1 cellular context compared by ENCODE assay signal in the genomic region with DNA sequence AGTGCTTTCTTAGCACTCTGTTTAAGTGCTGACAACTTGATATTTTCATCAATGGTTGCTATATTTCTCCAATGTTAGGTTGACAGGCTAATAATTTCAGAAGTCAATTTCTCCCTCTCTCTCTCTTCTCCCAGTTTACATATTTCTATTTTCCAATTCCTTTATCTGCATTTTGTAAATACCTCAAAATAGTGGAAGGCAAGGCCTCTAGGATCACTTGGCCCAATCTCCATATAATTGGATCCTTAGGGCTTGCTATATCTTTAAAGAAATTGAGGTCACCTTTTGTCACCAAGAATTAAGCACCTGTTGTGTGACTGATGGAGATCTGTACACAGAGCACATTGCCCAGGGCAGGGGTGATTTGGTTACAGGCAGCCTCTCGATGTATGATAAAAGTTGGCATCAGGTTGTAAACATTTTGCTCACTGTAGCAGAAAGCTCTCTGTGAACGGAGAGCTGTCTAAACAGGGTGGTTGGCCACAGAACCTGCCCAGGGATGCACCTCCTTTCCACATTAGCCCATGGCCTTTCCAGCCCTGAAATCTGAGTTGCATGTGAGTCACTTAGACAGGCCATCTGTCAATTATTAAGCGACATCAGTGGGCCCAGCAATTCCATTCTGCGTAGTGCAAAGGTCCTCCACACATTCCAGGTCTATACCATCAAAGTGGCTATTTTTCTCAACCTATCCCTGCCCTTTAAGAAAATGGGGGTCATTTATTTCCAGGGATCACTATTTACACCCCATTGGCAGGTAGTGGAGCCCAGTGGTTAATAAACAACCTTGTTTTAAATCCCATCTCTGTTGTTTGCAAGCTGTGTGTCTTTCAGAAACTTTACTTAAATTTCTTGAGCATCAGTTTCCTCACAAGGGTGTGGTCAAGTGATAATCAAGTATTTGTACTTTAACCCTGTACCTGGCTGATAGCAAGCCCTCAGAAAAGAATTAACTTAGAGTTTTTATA.
TF ChIP-seq lines count a peak whose summit lies in the region.

No MANE protein-coding gene starts in this region.

TF ChIP-seq in HepG2, 621 proteins besides CTCF, POLR2A, EP300 and RAD21 (continued from another document and continues in another):
- TF ChIP-seq ZNF644 (CRISPR knock-in tag; IDR thresholded peaks at IDR 0.05; ENCODE audit: low read depth) (peak; percentile 83), NPAS2 (CRISPR knock-in tag; IDR thresholded peaks at IDR 0.05; ENCODE audit: borderline replicate concordance) (no peak), EEA1 (CRISPR knock-in tag; IDR thresholded peaks at IDR 0.05; ENCODE audit: borderline replicate concordance) (no peak), ZNF501 (CRISPR knock-in tag; IDR thresholded peaks at IDR 0.05) (peak; percentile 66), CBX5 (CRISPR knock-in tag; IDR thresholded peaks at IDR 0.05; ENCODE audit: borderline replicate concordance) (peak; percentile 78; the same call in 1 of the 2 replicates), ZKSCAN1 (IDR thresholded peaks at IDR 0.05; ENCODE audit: low read length) (peak; percentile 46; the same call in 1 of the 2 replicates), ARID4A (CRISPR knock-in tag; IDR thresholded peaks at IDR 0.05; ENCODE audit: borderline replicate concordance) (peak; percentile 58; the same call in 1 of the 2 replicates), TFAP4 (IDR thresholded peaks at IDR 0.05; ENCODE audit: borderline replicate concordance, low read depth) (peak; percentile 72; the same call in 1 of the 2 replicates), GZF1 (CRISPR knock-in tag; IDR thresholded peaks at IDR 0.05) (no peak), HOXA5 (CRISPR knock-in tag; IDR thresholded peaks at IDR 0.05) (peak; percentile 84; the same call in 1 of the 2 replicates), ZNF883 (CRISPR knock-in tag; IDR thresholded peaks at IDR 0.05; ENCODE audit: not compliant biosample characterization) (no peak), ZNF709 (CRISPR knock-in tag; IDR thresholded peaks at IDR 0.05) (0 out of 2 replicates have a peak, but pooled peaks have one; percentile 42), ZNF24 (IDR thresholded peaks at IDR 0.05) (no peak), ZNF12 (CRISPR knock-in tag; IDR thresholded peaks at IDR 0.05) (peak; percentile 18; the same call in 1 of the 2 replicates), ZBTB25 (CRISPR knock-in tag; IDR thresholded peaks at IDR 0.05) (no peak), SNRNP70 (IDR thresholded peaks at IDR 0.05; ENCODE audit: low read depth, low read length) (no peak), ZFP36L1 (CRISPR knock-in tag; IDR thresholded peaks at IDR 0.05) (peak; percentile 70; the same call in 1 of the 2 replicates), FUBP1 (CRISPR knock-in tag; IDR thresholded peaks at IDR 0.05; ENCODE audit: borderline replicate concordance) (no peak), NR2F6 (IDR thresholded peaks at IDR 0.05) (peak; percentile 80), NR2F6 (CRISPR knock-in tag; IDR thresholded peaks at IDR 0.05) (peak; percentile 72), KLF12 (CRISPR knock-in tag; IDR thresholded peaks at IDR 0.05; ENCODE audit: borderline replicate concordance) (peak; percentile 53; the same call in 1 of the 2 replicates), GFI1 (CRISPR knock-in tag; IDR thresholded peaks at IDR 0.05; ENCODE audit: borderline replicate concordance) (peak; percentile 73; the same call in 1 of the 2 replicates), ZNF34 (CRISPR knock-in tag; IDR thresholded peaks at IDR 0.05; ENCODE audit: borderline replicate concordance) (no peak), THAP9 (CRISPR knock-in tag; IDR thresholded peaks at IDR 0.05; ENCODE audit: borderline replicate concordance) (no peak), JUN (CRISPR knock-in tag; IDR thresholded peaks at IDR 0.05) (peak; percentile 76), LRRFIP1 (CRISPR knock-in tag; conservative IDR thresholded peaks at IDR 0.05) (no peak; the same call in 1 of the 2 replicates), ZSCAN29 (CRISPR knock-in tag; conservative IDR thresholded peaks at IDR 0.05) (peak; percentile 99), SKIL (CRISPR knock-in tag; IDR thresholded peaks at IDR 0.05; ENCODE audit: borderline replicate concordance) (peak; percentile 68), ZNF570 (CRISPR knock-in tag; IDR thresholded peaks at IDR 0.05; ENCODE audit: borderline replicate concordance) (no peak)
- TF ChIP-seq, protein P1, sequence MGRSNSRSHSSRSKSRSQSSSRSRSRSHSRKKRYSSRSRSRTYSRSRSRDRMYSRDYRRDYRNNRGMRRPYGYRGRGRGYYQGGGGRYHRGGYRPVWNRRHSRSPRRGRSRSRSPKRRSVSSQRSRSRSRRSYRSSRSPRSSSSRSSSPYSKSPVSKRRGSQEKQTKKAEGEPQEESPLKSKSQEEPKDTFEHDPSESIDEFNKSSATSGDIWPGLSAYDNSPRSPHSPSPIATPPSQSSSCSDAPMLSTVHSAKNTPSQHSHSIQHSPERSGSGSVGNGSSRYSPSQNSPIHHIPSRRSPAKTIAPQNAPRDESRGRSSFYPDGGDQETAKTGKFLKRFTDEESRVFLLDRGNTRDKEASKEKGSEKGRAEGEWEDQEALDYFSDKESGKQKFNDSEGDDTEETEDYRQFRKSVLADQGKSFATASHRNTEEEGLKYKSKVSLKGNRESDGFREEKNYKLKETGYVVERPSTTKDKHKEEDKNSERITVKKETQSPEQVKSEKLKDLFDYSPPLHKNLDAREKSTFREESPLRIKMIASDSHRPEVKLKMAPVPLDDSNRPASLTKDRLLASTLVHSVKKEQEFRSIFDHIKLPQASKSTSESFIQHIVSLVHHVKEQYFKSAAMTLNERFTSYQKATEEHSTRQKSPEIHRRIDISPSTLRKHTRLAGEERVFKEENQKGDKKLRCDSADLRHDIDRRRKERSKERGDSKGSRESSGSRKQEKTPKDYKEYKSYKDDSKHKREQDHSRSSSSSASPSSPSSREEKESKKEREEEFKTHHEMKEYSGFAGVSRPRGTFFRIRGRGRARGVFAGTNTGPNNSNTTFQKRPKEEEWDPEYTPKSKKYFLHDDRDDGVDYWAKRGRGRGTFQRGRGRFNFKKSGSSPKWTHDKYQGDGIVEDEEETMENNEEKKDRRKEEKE (IDR thresholded peaks at IDR 0.05): no peak
